ENCODE assay signal across 1 cellular context in the genomic region with DNA sequence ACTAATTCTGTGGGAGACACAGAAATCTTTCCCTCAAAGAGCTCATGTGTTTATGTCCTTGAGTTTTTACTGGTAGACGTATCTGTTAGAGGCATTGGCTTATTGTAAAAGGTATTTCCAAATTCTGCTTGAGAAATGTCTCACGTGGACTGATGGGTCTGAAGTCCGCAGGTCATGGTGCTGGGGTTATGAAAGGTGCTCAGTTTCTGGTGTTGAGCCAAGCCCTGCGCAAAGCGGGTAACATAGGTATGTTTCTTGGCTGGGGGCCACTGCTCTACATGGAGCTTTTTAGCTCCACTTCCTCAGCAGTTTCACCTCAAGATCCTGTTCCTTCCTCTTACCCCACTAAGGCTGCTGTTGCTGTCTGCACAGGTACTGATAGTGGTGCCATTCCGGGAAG.
TF ChIP-seq lines count a peak whose summit lies in the region.

No MANE protein-coding gene starts in this region.

TF ChIP-seq in A549, 52 proteins besides CTCF, POLR2A, EP300 and RAD21 (continued from another document):
- TF ChIP-seq BHLHE40 (IDR thresholded peaks at IDR 0.05; ENCODE audit: low read depth, low read length) (no peak), NPAS2 (CRISPR knock-in tag; IDR thresholded peaks at IDR 0.05; ENCODE audit: borderline replicate concordance) (no peak), FOSB (CRISPR knock-in tag; IDR thresholded peaks at IDR 0.05) (no peak), EHF (CRISPR knock-in tag; IDR thresholded peaks at IDR 0.05) (no peak), MAFK (IDR thresholded peaks at IDR 0.05; ENCODE audit: partially characterized antibody) (no peak), NFE2L2 (conservative IDR thresholded peaks at IDR 0.05; ENCODE audit: low read length) (no peak), MAX (IDR thresholded peaks at IDR 0.05) (no peak), ZNF302 (CRISPR knock-in tag; IDR thresholded peaks at IDR 0.05) (no peak), ZC3H11A (IDR thresholded peaks at IDR 0.05) (no peak)
- TF ChIP-seq, protein P1, sequence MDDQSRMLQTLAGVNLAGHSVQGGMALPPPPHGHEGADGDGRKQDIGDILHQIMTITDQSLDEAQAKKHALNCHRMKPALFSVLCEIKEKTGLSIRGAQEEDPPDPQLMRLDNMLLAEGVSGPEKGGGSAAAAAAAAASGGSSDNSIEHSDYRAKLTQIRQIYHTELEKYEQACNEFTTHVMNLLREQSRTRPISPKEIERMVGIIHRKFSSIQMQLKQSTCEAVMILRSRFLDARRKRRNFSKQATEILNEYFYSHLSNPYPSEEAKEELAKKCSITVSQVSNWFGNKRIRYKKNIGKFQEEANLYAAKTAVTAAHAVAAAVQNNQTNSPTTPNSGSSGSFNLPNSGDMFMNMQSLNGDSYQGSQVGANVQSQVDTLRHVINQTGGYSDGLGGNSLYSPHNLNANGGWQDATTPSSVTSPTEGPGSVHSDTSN (IDR thresholded peaks at IDR 0.05): no peak
